8 cellular contexts compared by ENCODE assay signal in the genomic region with DNA sequence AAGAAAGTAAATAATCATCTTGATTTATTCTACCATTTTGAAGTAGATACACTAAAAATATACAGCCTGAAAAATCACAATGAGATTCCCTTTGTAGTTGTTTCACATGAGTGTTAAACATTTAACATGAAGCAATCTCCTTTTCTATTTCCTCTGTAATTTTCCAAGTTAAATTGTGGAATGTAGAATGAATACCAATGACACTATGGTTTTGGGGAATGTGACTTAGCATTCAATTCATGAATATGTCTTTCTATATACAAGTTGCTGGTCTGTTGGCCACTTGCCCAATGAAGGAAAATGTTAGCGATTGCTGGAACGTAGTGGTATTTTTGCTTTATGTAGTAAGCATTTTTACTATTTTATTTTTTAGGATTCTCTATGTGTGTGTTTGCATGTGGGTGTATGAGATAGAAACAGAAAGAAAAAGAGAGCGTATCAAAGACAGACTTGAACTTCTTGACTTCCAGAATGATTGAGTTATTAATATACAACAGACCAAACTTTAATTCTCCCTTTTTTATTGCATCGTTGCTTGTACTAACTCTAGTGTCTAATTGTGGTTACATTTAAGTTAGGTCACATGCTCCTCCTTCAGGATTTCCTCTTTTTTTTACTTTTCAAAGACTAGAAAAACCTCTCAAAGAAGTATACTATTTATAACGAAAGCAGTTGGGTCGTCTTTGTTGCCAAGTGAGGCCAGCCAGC. TPM values are rescaled to one million over a fixed set of nuclear protein-coding genes. Genes with fewer than 3 reads are reported as not detected.
DNase-seq lines count a peak whose midpoint lies in the region; ATAC-seq and TF ChIP-seq lines count a peak whose summit lies in the region.

No MANE protein-coding gene starts in this region.

- no peak overlapping the region for H3K14ac ChIP-seq in trophoblast cell (ENCODE audit: low read length)

- H3K4ac ChIP-seq in trophoblast cell (ENCODE audit: low read depth, low read length): no peak overlapping the region

- peak overlapping the region in 8 of 10 donors; percentile 5 to 84 (median 54) for H3K4me3 ChIP-seq in heart right ventricle
- no peak overlapping the region for H3K4me3 ChIP-seq in trophoblast cell (ENCODE audit: low read depth, low read length)

- H3K4me3 Mint-ChIP-seq in brain (peak overlapping the region in 2 of 5 experiments; percentile 23 to 79), progenitor cell of endocrine pancreas (ENCODE audit: low read depth) (no peak overlapping the region)

- H3K27me3 Mint-ChIP-seq in brain (peaks cover 22% of the 10 kb centered on the region), progenitor cell of endocrine pancreas (no peaks in the 10 kb centered on the region)

- H3K79me1 ChIP-seq in trophoblast cell (ENCODE audit: low read length): peaks cover 5% of the 10 kb centered on the region

- intact Hi-C loops in heart right ventricle (cut with DNase I) (loop anchor here in 1 of 10 donors (10.0 kb wide), 1 partner anchor 114 kb away; no protein-coding TSS in a partner anchor), left ventricle myocardium superior (cut with micrococcal nuclease) (no loop called here)

- H3K36me3 Mint-ChIP-seq in brain (no peaks in the 10 kb centered on the region), progenitor cell of endocrine pancreas (ENCODE audit: insufficient read depth) (peaks cover 11% of the 10 kb centered on the region)

- no peak overlapping the region for H4K12ac ChIP-seq in trophoblast cell (ENCODE audit: low read depth, low read length)

- peaks cover 0 to 4% (median 0%) of the 10 kb centered on the region in 5 experiments for H3K9me3 Mint-ChIP-seq in brain
- no peaks in the 10 kb centered on the region for H3K9me3 Mint-ChIP-seq in progenitor cell of endocrine pancreas (ENCODE audit: low read depth)

- H3K36me3 ChIP-seq in heart right ventricle: no peaks in the 10 kb centered on the region
- H3K36me3 ChIP-seq in trophoblast cell (ENCODE audit: control insufficient read depth in 1 of 2, insufficient read depth in 2 of 2, low read length in 2 of 2): no peaks in the 10 kb centered on the region

- no peaks in the 10 kb centered on the region for H3K79me2 ChIP-seq in trophoblast cell (ENCODE audit: control insufficient read depth, insufficient read depth, low read length, poor library complexity)

- H3K4me1 Mint-ChIP-seq in brain (peaks cover 87% of the 10 kb centered on the region), progenitor cell of endocrine pancreas (ENCODE audit: low read depth) (peaks cover 23% of the 10 kb centered on the region)

- H3K23ac ChIP-seq in trophoblast cell (ENCODE audit: low read length): no peak overlapping the region

- TF ChIP-seq CTCF in heart right ventricle (IDR thresholded peaks at IDR 0.05) (no peak), brain (conservative IDR thresholded peaks at IDR 0.05) (no peak), progenitor cell of endocrine pancreas (IDR thresholded peaks at IDR 0.05; ENCODE audit: unreplicated experiment) (no peak), GM20000 (IDR thresholded peaks at IDR 0.05; ENCODE audit: extremely low read depth, missing control alignments) (no peak)

- H3K27me3 ChIP-seq in heart right ventricle: peaks cover 0 to 24% (median 0%) of the 10 kb centered on the region in 7 donors
- H3K27me3 ChIP-seq in trophoblast cell (ENCODE audit: insufficient read depth, low read length): no peaks in the 10 kb centered on the region

- H2AFZ ChIP-seq in trophoblast cell (ENCODE audit: insufficient read depth, low read length, poor library complexity): no peak overlapping the region

- H2BK12ac ChIP-seq in trophoblast cell (ENCODE audit: low read length): peak overlapping the region; percentile 27

- H3K4me2 ChIP-seq in trophoblast cell (ENCODE audit: low read length): no peak overlapping the region

- H4K91ac ChIP-seq in trophoblast cell (ENCODE audit: low read depth, low read length): no peak overlapping the region

- H2BK5ac ChIP-seq in trophoblast cell (ENCODE audit: low read depth, low read length, poor library complexity): no peak overlapping the region

- H3K9ac ChIP-seq in trophoblast cell (ENCODE audit: low read length): no peak overlapping the region

- H3K27ac ChIP-seq in heart right ventricle (peak overlapping the region in 9 of 10 donors; percentile 41 to 95 (median 72)), trophoblast cell (ENCODE audit: low read depth, low read length) (no peak overlapping the region)

- no peak overlapping the region for H4K8ac ChIP-seq in trophoblast cell (ENCODE audit: low read depth, low read length)

- no peak overlapping the region for H2BK120ac ChIP-seq in trophoblast cell (ENCODE audit: insufficient read depth, low read length, poor library complexity)

- peaks cover 0 to 53% (median 16%) of the 10 kb centered on the region in 9 donors for H3K4me1 ChIP-seq in heart right ventricle
- H3K4me1 ChIP-seq in trophoblast cell (ENCODE audit: control insufficient read depth in 1 of 2, insufficient read depth in 2 of 2, low read length in 2 of 2): no peaks in the 10 kb centered on the region

- H3K9me3 ChIP-seq in heart right ventricle: no peaks in the 10 kb centered on the region
- no peaks in the 10 kb centered on the region for H3K9me3 ChIP-seq in trophoblast cell (ENCODE audit: insufficient read depth, low read depth, low read length)

- DNase-seq in heart right ventricle (no peak), left ventricle myocardium superior (no peak), HT1080 (ENCODE audit: low read depth) (peak; percentile 41), trophoblast cell (peak; percentile 77 to 94), progenitor cell of endocrine pancreas (ENCODE audit: low spot score, unreplicated experiment) (no peak), GM20000 (ENCODE audit: low spot score) (no peak)
- DNase-seq in NK-92 treated with Interleukin-12 subunit alpha and Interleukin-12 subunit beta, amount 100 ng/mL, for 24 hours (lab: John Stamatoyannopoulos, UW): no peak

- peak overlapping the region in 3 of 5 experiments; percentile 35 to 83 (median 42) for H3K27ac Mint-ChIP-seq in brain
- H3K27ac Mint-ChIP-seq in progenitor cell of endocrine pancreas: no peak overlapping the region

- 31 to 40% methylated on average over 6 of the region's 6 CpGs for WGBS in heart right ventricle, 2 donors
- no CpG with 5 or more reads among the region's 6 CpGs for WGBS in trophoblast cell (ENCODE audit: extremely low coverage, insufficient coverage, insufficient read length)

- no peak overlapping the region for H3K18ac ChIP-seq in trophoblast cell (ENCODE audit: low read length)

- ATAC-seq in heart right ventricle (no peak), left ventricle myocardium superior (no peak)

- H2AK5ac ChIP-seq in trophoblast cell (ENCODE audit: low read length): no peak overlapping the region

RNA-seq across cellular contexts. Expression of a gene that starts 5.9 kb away (rescaled TPM):
- total RNA-seq in heart right ventricle: 10 to 100 TPM in 5 of 10 donors, 1 to 10 TPM in 5; 1.3 to 63.3 (median 9.0) TPM
- polyA plus RNA-seq in heart right ventricle: 1 to 10 TPM in 1 of 2 donors, under 1 TPM in 1; 0.51 to 1.7 TPM
- 2.0 TPM for total RNA-seq in left ventricle myocardium superior
- total RNA-seq in HT1080 (2014; rRNA removed; shearing (Covaris generic)): 2.4 and 3.2 TPM in 2 replicates
- 6.3 and 8.1 TPM in 2 replicates for polyA plus RNA-seq in HT1080 (2015; cell fraction: cytosol; rRNA removed)
- polyA plus RNA-seq in HT1080 (2015; cell fraction: nucleus; rRNA removed): 27.5 and 33.7 TPM in 2 replicates
- polyA plus RNA-seq in brain (ENCODE audit: insufficient read depth, low read depth, low replicate concordance): 7.8 TPM
- 16.4 and 18.9 TPM in 2 replicates for polyA plus RNA-seq in trophoblast cell (2013)
- 26.4 and 27.9 TPM in 2 replicates for total RNA-seq in progenitor cell of endocrine pancreas

Comparison
In these comparisons a context has a peak if more than half of its experiments do, and no peak if none do; other contexts are left out.
1. DNase-seq: peak in HT1080 (single experiment) and trophoblast cell (2 of 2); none in heart right ventricle (0 of 2), left ventricle myocardium superior (single experiment), progenitor cell of endocrine pancreas (single experiment), GM20000 (single experiment) and NK-92 treated with Interleukin-12 subunit alpha and Interleukin-12 subunit beta, amount 100 ng/mL, for 24 hours (single experiment).